ENCODE assay signal across 26 cellular contexts in the genomic region with DNA sequence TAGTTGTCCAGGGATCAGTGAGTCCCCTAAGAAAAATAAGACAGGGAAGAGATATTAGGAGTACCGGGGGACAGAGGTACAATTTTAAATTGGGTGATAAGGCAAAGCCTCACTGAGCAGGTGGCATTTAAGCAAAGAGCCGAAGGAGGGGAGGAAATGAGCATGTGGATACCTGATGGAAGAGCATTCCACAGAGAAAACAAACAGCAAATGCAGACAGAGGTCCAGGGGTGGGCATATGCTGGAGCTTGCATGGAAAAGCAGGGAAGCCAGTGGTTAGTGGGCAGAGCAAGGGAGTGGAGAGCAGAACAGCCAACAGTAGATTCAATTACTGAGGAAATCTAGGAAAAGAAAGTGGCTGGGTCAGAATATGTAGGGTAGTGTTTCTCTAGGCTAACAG.
"Had no signal": no experiment of that assay in that cellular context is flagged by ENCODE, and none has a peak within 500 bp of the region (broad histone marks: within the 10 kb centered on the region; RNA-seq: fewer than 3 reads in every experiment).

No MANE protein-coding gene starts in this region.

- H3K4me3 ChIP-seq: neural progenitor cell, ovary, psoas muscle, right lobe of liver, sigmoid colon, thoracic aorta, thyroid gland, tibial nerve, upper lobe of right lung, uterus had no signal

- H3K27ac ChIP-seq: neural progenitor cell, ovary, parathyroid adenoma, psoas muscle, right lobe of liver, sigmoid colon, thoracic aorta, thyroid gland, tibial nerve, upper lobe of right lung, uterus had no signal

- H2AFZ ChIP-seq: neural progenitor cell, parathyroid adenoma had no signal

- H3K4me1 ChIP-seq: neural progenitor cell, parathyroid adenoma, psoas muscle, sigmoid colon, tibial nerve, upper lobe of right lung, uterus had no signal

- ATAC-seq: naive thymus-derived CD8-positive, alpha-beta T cell; natural killer cell treated with Interleukin-12 subunit alpha and Interleukin-12 subunit beta and Interleukin-15 and Interleukin-18, amount 100 ng/mL, for 72 hours; psoas muscle; right cardiac atrium; right lobe of liver; stimulated activated effector memory CD8-positive, alpha-beta T cell treated with anti-CD3 and anti-CD28 coated beads, Interleukin-12 subunit alpha, Interleukin-12 subunit beta, amount 100 ng/mL, for 72 hours; stimulated activated naive CD8-positive, alpha-beta T cell treated with anti-CD3 and anti-CD28 coated beads, Interleukin-15, amount 100 ng/mL, for 72 hours; stimulated activated naive CD8-positive, alpha-beta T cell treated with anti-CD3 and anti-CD28 coated beads, Interleukin-15, Interleukin-2, amounts not matched to agents 100 U/mL and 50 U/mL, for 24 hours; upper lobe of right lung had no signal

- H3K9me3 ChIP-seq: ovary, psoas muscle, right lobe of liver, sigmoid colon, thoracic aorta, thyroid gland, tibial nerve, upper lobe of right lung, uterus had no signal

- H3K79me2 ChIP-seq: parathyroid adenoma had no signal

- H3K9ac ChIP-seq: neural progenitor cell, parathyroid adenoma had no signal

- H3K27me3 ChIP-seq: neural progenitor cell, ovary, right lobe of liver, sigmoid colon, thyroid gland, tibial nerve, upper lobe of right lung, uterus had no signal

- H3K4me2 ChIP-seq: neural progenitor cell had no signal

- DNase-seq: naive B cell; naive thymus-derived CD8-positive, alpha-beta T cell; occipital lobe; ovary; posterior cingulate gyrus; psoas muscle; right cardiac atrium; right lobe of liver; sigmoid colon; small intestine; stimulated activated CD4-positive, alpha-beta T cell treated with anti-CD3 and anti-CD28 coated beads, Interleukin-15, amount 100 ng/mL, for 24 hours; stimulated activated CD4-positive, alpha-beta T cell treated with anti-CD3 and anti-CD28 coated beads, Interleukin-2, amount 100 ng/mL, for 24 hours; stimulated activated CD4-positive, alpha-beta T cell treated with anti-CD3 and anti-CD28 coated beads, Interleukin-2, amount 100 ng/mL, for 48 hours; stimulated activated CD4-positive, alpha-beta T cell treated with anti-CD3 and anti-CD28 coated beads, Interleukin-4, amount 100 ng/mL, for 24 hours; stimulated activated naive CD4-positive, alpha-beta T cell; stimulated activated naive CD8-positive, alpha-beta T cell treated with anti-CD3 and anti-CD28 coated beads, Interleukin-15, amount 100 ng/mL, for 72 hours; stimulated activated naive CD8-positive, alpha-beta T cell treated with anti-CD3 and anti-CD28 coated beads, Interleukin-15, Interleukin-2, amounts not matched to agents 100 U/mL and 50 U/mL, for 24 hours; thyroid gland; upper lobe of right lung; uterus had no signal

- H3K36me3 ChIP-seq: neural progenitor cell, ovary, right lobe of liver, sigmoid colon, thoracic aorta, thyroid gland, tibial nerve, upper lobe of right lung, uterus had no signal
